8 cellular contexts compared by ENCODE assay signal in the genomic region with DNA sequence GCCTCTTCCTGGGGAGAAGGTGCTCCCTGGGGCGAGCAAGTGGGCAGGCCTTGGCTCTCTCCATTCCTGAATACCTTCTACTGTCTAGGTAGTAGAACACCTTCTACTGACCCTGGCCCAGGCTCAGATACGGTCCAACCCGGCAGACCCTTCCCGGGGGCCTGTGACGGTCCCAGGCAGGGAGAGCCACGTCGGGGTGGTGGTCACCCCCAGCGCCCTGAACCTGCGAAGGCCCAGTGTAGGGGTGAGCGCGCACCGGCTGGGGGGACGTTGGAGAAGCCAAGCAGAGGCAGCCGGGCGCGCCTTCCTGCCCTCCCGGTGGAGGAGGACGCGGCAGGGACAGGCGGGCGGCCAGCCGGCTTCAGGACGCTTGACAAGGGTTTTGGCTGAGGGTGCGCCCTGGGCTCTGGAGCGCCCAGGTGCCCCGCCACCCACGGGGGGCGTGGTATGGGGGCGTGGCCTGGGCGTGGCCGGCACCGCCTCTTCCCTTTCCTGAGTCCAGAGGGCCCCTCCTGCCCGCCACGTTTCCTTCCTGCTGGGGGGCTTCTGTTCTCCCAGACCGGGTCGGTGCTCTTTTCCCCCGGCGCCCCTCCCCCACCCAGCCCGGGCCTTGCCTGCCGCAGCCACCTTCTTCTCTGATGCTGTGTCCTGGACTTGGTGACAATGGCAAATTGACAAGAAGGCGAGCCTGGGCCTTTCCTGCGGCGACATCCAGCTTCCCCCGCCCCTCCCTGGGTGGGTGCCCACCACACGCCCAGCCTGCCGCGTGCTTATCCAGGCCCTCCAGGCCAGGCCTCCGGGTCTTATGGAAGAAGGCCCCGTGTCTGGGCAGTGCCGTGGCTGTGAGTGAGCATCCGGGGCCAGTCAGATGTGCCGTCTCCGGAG. TPM values are rescaled to one million over a fixed set of nuclear protein-coding genes. Genes with fewer than 3 reads are reported as not detected.
DNase-seq lines count a peak whose midpoint lies in the region; ATAC-seq and TF ChIP-seq lines count a peak whose summit lies in the region.

No MANE protein-coding gene starts in this region.

- no peaks in the 10 kb centered on the region; the same call in 2 of the 3 replicates for H3K9me3 Mint-ChIP-seq in GM23338
- H3K9me3 Mint-ChIP-seq in activated naive CD8-positive, alpha-beta T cell treated with anti-CD3 and anti-CD28 coated beads, Interleukin-2, amount 10 ng/mL, durations not matched to agents 7 days and 5 days: peaks cover 3% of the 10 kb centered on the region

- H3K27me3 ChIP-seq in GM23338 (ENCODE audit: insufficient read depth): no peaks in the 10 kb centered on the region
- H3K27me3 ChIP-seq in kidney epithelial cell (ENCODE audit: control insufficient read depth, insufficient read depth, low read length): no peaks in the 10 kb centered on the region

- peak overlapping the region; percentile 55 for H3K4me3 ChIP-seq in GM23338
- H3K4me3 ChIP-seq in kidney epithelial cell (ENCODE audit: low read depth, low read length): peak overlapping the region; percentile 20

- H3K36me3 ChIP-seq in GM23338 (ENCODE audit: insufficient read depth): no peaks in the 10 kb centered on the region
- no peaks in the 10 kb centered on the region for H3K36me3 ChIP-seq in kidney epithelial cell (ENCODE audit: control insufficient read depth, insufficient read depth, low read length)

- no peaks in the 10 kb centered on the region for H3K4me1 ChIP-seq in GM23338 (ENCODE audit: insufficient read depth)

- H3K27ac Mint-ChIP-seq in GM23338: no peak overlapping the region
- H3K27ac Mint-ChIP-seq in activated naive CD8-positive, alpha-beta T cell treated with anti-CD3 and anti-CD28 coated beads, Interleukin-2, amount 10 ng/mL, durations not matched to agents 7 days and 5 days: peak overlapping the region; percentile 88

- H3K36me3 Mint-ChIP-seq in GM23338 (ENCODE audit: low read depth): no peaks in the 10 kb centered on the region
- H3K36me3 Mint-ChIP-seq in activated naive CD8-positive, alpha-beta T cell treated with anti-CD3 and anti-CD28 coated beads, Interleukin-2, amount 10 ng/mL, durations not matched to agents 7 days and 5 days: no peaks in the 10 kb centered on the region

- TF ChIP-seq CTCF in GM23338 (conservative IDR thresholded peaks at IDR 0.05; ENCODE audit: low read depth in 2 of 2) (no peak), kidney epithelial cell (IDR thresholded peaks at IDR 0.05; ENCODE audit: insufficient read depth, low read length, poor library complexity, severe bottlenecking) (no peak)

- POLR2A ChIA-PET in activated naive CD8-positive, alpha-beta T cell treated with anti-CD3 and anti-CD28 coated beads, Interleukin-2, amount 10 ng/mL, durations not matched to agents 7 days and 5 days (lab: Charles Lee): no interaction called here

- peaks cover 14% of the 10 kb centered on the region for H3K4me1 Mint-ChIP-seq in GM23338
- H3K4me1 Mint-ChIP-seq in activated naive CD8-positive, alpha-beta T cell treated with anti-CD3 and anti-CD28 coated beads, Interleukin-2, amount 10 ng/mL, durations not matched to agents 7 days and 5 days: peaks cover 14% of the 10 kb centered on the region

- H2AFZ ChIP-seq in GM23338: peak overlapping the region; percentile 98

- ATAC-seq in GM23338: peak; percentile 90
- ATAC-seq in activated naive CD8-positive, alpha-beta T cell treated with anti-CD3 and anti-CD28 coated beads, Interleukin-2, amount 10 ng/mL, durations not matched to agents 7 days and 5 days (ENCODE audit: low read depth): peak; percentile 81

- H3K27me3 Mint-ChIP-seq in GM23338 (ENCODE audit: insufficient read depth, low read depth, poor library complexity): peaks cover 4% of the 10 kb centered on the region
- no peaks in the 10 kb centered on the region for H3K27me3 Mint-ChIP-seq in activated naive CD8-positive, alpha-beta T cell treated with anti-CD3 and anti-CD28 coated beads, Interleukin-2, amount 10 ng/mL, durations not matched to agents 7 days and 5 days

- H3K9me2 ChIP-seq in GM23338 (ENCODE audit: insufficient read depth): no peaks in the 10 kb centered on the region

- H3F3A ChIP-seq in GM23338 (replicated peaks; ENCODE audit: low read depth): no peaks in the 10 kb centered on the region

- no peaks in the 10 kb centered on the region for H3K79me2 ChIP-seq in GM23338 (replicated peaks; ENCODE audit: insufficient read depth)

- DNase-seq in CD1c-positive myeloid dendritic cell (ENCODE audit: extremely low spot score) (peak; percentile 37), GM23338 (ENCODE audit: low spot score) (peak; percentile 81), SW480 (ENCODE audit: low spot score) (peak; percentile 47), kidney epithelial cell (ENCODE audit: low read depth) (no peak), NCI-H446 (lab: John Stamatoyannopoulos, UW) (no peak), glomerular visceral epithelial cell (ENCODE audit: extremely low spot score) (no peak)
- peak; percentile 90 for DNase-seq in activated naive CD8-positive, alpha-beta T cell treated with anti-CD3 and anti-CD28 coated beads, Interleukin-2, amount 10 ng/mL, durations not matched to agents 7 days and 5 days
- peak; percentile 33 to 62 (median 40) for DNase-seq in stimulated activated CD4-positive, alpha-beta T cell treated with anti-CD3 and anti-CD28 coated beads, TNF-alpha, amount 100 ng/mL, for 48 hours (ENCODE audit: low read depth in 3 of 3)

- no peak overlapping the region for H3K27ac ChIP-seq in GM23338 (ENCODE audit: low read depth)

- peak overlapping the region; percentile 63 for H3K4me3 Mint-ChIP-seq in GM23338
- peak overlapping the region; percentile 89 for H3K4me3 Mint-ChIP-seq in activated naive CD8-positive, alpha-beta T cell treated with anti-CD3 and anti-CD28 coated beads, Interleukin-2, amount 10 ng/mL, durations not matched to agents 7 days and 5 days

- no peaks in the 10 kb centered on the region for H4K20me1 ChIP-seq in GM23338 (replicated peaks; ENCODE audit: insufficient read depth)

- H3K4me2 ChIP-seq in GM23338: peak overlapping the region; percentile 79

TF ChIP-seq in GM23338, 12 proteins besides CTCF, POLR2A, EP300 and RAD21:
- peak; percentile 61; the same call in 1 of the 2 replicates for TF ChIP-seq POLR2AphosphoS5 (IDR thresholded peaks at IDR 0.05; ENCODE audit: low read depth)
- TF ChIP-seq JUNB (IDR thresholded peaks at IDR 0.05; ENCODE audit: unreplicated experiment): no peak
TF ChIP-seq in GM23338: peak in this region for 1.

RNA-seq across cellular contexts. Expression of gene PPP1R13B, which starts 24.5 kb away (rescaled TPM):
- total RNA-seq in GM23338 (2014; rRNA removed; shearing (Covaris generic)): 6.5 and 8.5 TPM in 2 replicates
- polyA plus RNA-seq in GM23338 (2016; fragmentation: Nextera tagmentation; extraction: Ambion mirVana): 2.0 and 3.8 TPM in 2 replicates
- 10 to 100 TPM; 17.0 to 17.7 TPM for total RNA-seq in activated naive CD8-positive, alpha-beta T cell treated with anti-CD3 and anti-CD28 coated beads, Interleukin-2, amount 10 ng/mL, durations not matched to agents 7 days and 5 days
- total RNA-seq in kidney epithelial cell: 7.3 and 10.5 TPM in 2 replicates

RNA-seq across cellular contexts. Expression of gene TDRD9, which starts 56.4 kb away (rescaled TPM):
- total RNA-seq in GM23338 (2014; rRNA removed; shearing (Covaris generic)): not detected in 2 replicates
- 0.24 TPM in 1 of 2 replicates, not detected in the other for polyA plus RNA-seq in GM23338 (2016; fragmentation: Nextera tagmentation; extraction: Ambion mirVana)
- total RNA-seq in activated naive CD8-positive, alpha-beta T cell treated with anti-CD3 and anti-CD28 coated beads, Interleukin-2, amount 10 ng/mL, durations not matched to agents 7 days and 5 days: under 1 TPM; 0.33 to 0.62 TPM
- 6.5 and 7.3 TPM in 2 replicates for total RNA-seq in kidney epithelial cell

Comparison
In these comparisons a context has a peak if more than half of its experiments do, and no peak if none do; other contexts are left out.
1. DNase-seq: peak in CD1c-positive myeloid dendritic cell (single experiment), GM23338 (single experiment), SW480 (single experiment), activated naive CD8-positive, alpha-beta T cell treated with anti-CD3 and anti-CD28 coated beads, Interleukin-2, amount 10 ng/mL, durations not matched to agents 7 days and 5 days (single experiment) and stimulated activated CD4-positive, alpha-beta T cell treated with anti-CD3 and anti-CD28 coated beads, TNF-alpha, amount 100 ng/mL, for 48 hours (3 of 3); none in kidney epithelial cell (single experiment), NCI-H446 (0 of 2) and glomerular visceral epithelial cell (single experiment).